9 cellular contexts compared by ENCODE assay signal in the genomic region with DNA sequence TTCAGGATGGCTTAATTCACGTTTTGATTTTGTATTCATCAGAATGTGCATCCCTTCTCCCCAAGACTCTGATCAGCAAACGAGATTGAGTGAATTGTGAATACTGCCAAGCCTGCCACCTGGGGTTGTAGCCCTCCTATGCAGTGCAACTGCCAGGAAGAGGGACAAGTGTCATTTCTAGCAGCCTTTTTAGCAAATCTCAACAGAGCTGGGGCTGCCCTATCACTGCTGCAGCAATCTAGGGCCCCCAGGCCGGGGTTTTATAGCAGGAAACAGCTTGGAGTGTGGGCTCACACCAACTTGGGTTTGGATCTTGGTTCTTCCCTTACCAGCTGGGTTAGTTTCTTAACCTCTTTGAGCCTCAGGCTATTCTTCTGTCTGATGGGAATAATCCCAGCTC. TPM values are rescaled to one million over a fixed set of nuclear protein-coding genes. Genes with fewer than 3 reads are reported as not detected.
DNase-seq lines count a peak whose midpoint lies in the region; ATAC-seq and TF ChIP-seq lines count a peak whose summit lies in the region.
"Had no signal": no experiment of that assay in that cellular context is flagged by ENCODE, and none has a peak within 500 bp of the region (broad histone marks: within the 10 kb centered on the region; RNA-seq: fewer than 3 reads in every experiment).

No MANE protein-coding gene starts in this region.

- H3K27ac ChIP-seq in colonic mucosa (no peak overlapping the region), subcutaneous abdominal adipose tissue (ENCODE audit: low read depth, low read length) (peak overlapping the region; percentile 11), H9 (ENCODE audit: insufficient read length, low read depth, low read length) (no peak overlapping the region)

- no peak overlapping the region for H3K18ac ChIP-seq in H9 (ENCODE audit: insufficient read length, low read depth, low read length)

- CTCF ChIA-PET in activated CD8-positive, alpha-beta memory T cell treated with anti-CD3 and anti-CD28 coated beads, Interleukin-2, amount 10 ng/mL, durations not matched to agents 7 days and 5 days (lab: Charles Lee): no interaction called here

- intact Hi-C loops in colonic mucosa (cut with DNase I): no loop called here

- TF ChIP-seq CTCF in colonic mucosa (IDR thresholded peaks at IDR 0.05) (no peak), H9 (conservative IDR thresholded peaks at IDR 0.05) (no peak)

- H3K79me1 ChIP-seq in H9 (ENCODE audit: insufficient read depth, low read depth, low read length, poor library complexity, severe bottlenecking): no peaks in the 10 kb centered on the region

- H3K4me3 ChIP-seq in colonic mucosa: no peak overlapping the region
- H3K4me3 ChIP-seq in subcutaneous abdominal adipose tissue (ENCODE audit: low read depth in 1 of 5, low read length in 5 of 5): peak overlapping the region in 4 of 5 donors; percentile 25 to 79 (median 54)

- H2BK12ac ChIP-seq in H9 (ENCODE audit: insufficient read length, low read depth, low read length): no peak overlapping the region

- peak; percentile 16 for ATAC-seq in activated CD8-positive, alpha-beta memory T cell treated with anti-CD3 and anti-CD28 coated beads, Interleukin-2, amount 10 ng/mL, durations not matched to agents 7 days and 5 days
- ATAC-seq in HG02884 (IDR thresholded peaks at IDR 0.05; ENCODE audit: unreplicated experiment): peak; percentile 25

- no peak overlapping the region for H3K23ac ChIP-seq in H9 (ENCODE audit: insufficient read length, low read depth, low read length)

- no peak overlapping the region for H3K56ac ChIP-seq in H9 (ENCODE audit: insufficient read length, low read depth, low read length)

- H3K4me1 ChIP-seq in colonic mucosa (no peaks in the 10 kb centered on the region), subcutaneous abdominal adipose tissue (ENCODE audit: control insufficient read depth in 5 of 5, insufficient read depth in 5 of 5, low read length in 5 of 5) (peaks cover 0 to 40% (median 18%) of the 10 kb centered on the region in 5 donors), H9 (ENCODE audit: insufficient read depth, low read length) (no peaks in the 10 kb centered on the region; the same call in 1 of the 2 replicates)

- DNase-seq in activated CD8-positive, alpha-beta memory T cell treated with anti-CD3 and anti-CD28 coated beads, Interleukin-2, amount 10 ng/mL, durations not matched to agents 7 days and 5 days: peak; percentile 38
- DNase-seq in activated CD8-positive, alpha-beta memory T cell treated with anti-CD3 and anti-CD28 coated beads, Interleukin-2, amount 50 U/mL, for 48 hours: no peak
- peak; percentile 11 for DNase-seq in colonic mucosa
- DNase-seq in occipital lobe (lab: John Stamatoyannopoulos, UW): no peak
- no peak for DNase-seq in H9
- DNase-seq in SHP77 (lab: John Stamatoyannopoulos, UW): no peak
- DNase-seq: ACHN had no signal

- H3K9me3 Mint-ChIP-seq in activated CD8-positive, alpha-beta memory T cell treated with anti-CD3 and anti-CD28 coated beads, Interleukin-2, amount 10 ng/mL, durations not matched to agents 7 days and 5 days (ENCODE audit: low read depth): no peaks in the 10 kb centered on the region
- no peaks in the 10 kb centered on the region for H3K9me3 Mint-ChIP-seq in H9

- H3K4me2 ChIP-seq in H9 (ENCODE audit: insufficient read depth, insufficient read length, low read length): no peak overlapping the region

- H3K79me2 ChIP-seq in H9 (ENCODE audit: insufficient read depth, low read length): no peaks in the 10 kb centered on the region

- no peaks in the 10 kb centered on the region for H3K36me3 Mint-ChIP-seq in activated CD8-positive, alpha-beta memory T cell treated with anti-CD3 and anti-CD28 coated beads, Interleukin-2, amount 10 ng/mL, durations not matched to agents 7 days and 5 days
- no peaks in the 10 kb centered on the region for H3K36me3 Mint-ChIP-seq in H9 (ENCODE audit: insufficient read depth in 1 of 3, low read depth in 3 of 3)

- H2BK120ac ChIP-seq in H9 (ENCODE audit: low read depth, low read length, poor library complexity, severe bottlenecking): no peak overlapping the region

- H4K8ac ChIP-seq in H9 (replicated peaks; ENCODE audit: insufficient read length, low read depth, low read length): no peak overlapping the region

- H4K5ac ChIP-seq in H9 (ENCODE audit: insufficient read length, low read depth, low read length): no peak overlapping the region

- no peak overlapping the region for H2BK20ac ChIP-seq in H9 (ENCODE audit: low read depth, low read length, poor library complexity, severe bottlenecking)

- H3K27me3 ChIP-seq in colonic mucosa (no peaks in the 10 kb centered on the region), subcutaneous abdominal adipose tissue (ENCODE audit: control insufficient read depth in 5 of 5, insufficient read depth in 4 of 5, low read length in 5 of 5) (no peaks in the 10 kb centered on the region), H9 (ENCODE audit: insufficient read depth, low read length) (no peaks in the 10 kb centered on the region)

- H3K27ac Mint-ChIP-seq in activated CD8-positive, alpha-beta memory T cell treated with anti-CD3 and anti-CD28 coated beads, Interleukin-2, amount 10 ng/mL, durations not matched to agents 7 days and 5 days: no peak overlapping the region
- no peak overlapping the region for H3K27ac Mint-ChIP-seq in H9

- H2AFZ ChIP-seq in H9 (ENCODE audit: low read length): no peak overlapping the region

- H4K91ac ChIP-seq in H9 (ENCODE audit: insufficient read length, low read depth, low read length): no peak overlapping the region

- H3T11ph ChIP-seq in H9 (ENCODE audit: low read length): no peak overlapping the region

- no peaks in the 10 kb centered on the region for H3K36me3 ChIP-seq in colonic mucosa
- peaks cover 0 to 30% (median 0%) of the 10 kb centered on the region in 5 donors for H3K36me3 ChIP-seq in subcutaneous abdominal adipose tissue (ENCODE audit: control insufficient read depth in 5 of 5, insufficient read depth in 5 of 5, low read length in 5 of 5)

- no peak overlapping the region for H2AK5ac ChIP-seq in H9 (ENCODE audit: insufficient read length, low read length)

- H3K9me3 ChIP-seq in colonic mucosa: no peaks in the 10 kb centered on the region
- no peaks in the 10 kb centered on the region for H3K9me3 ChIP-seq in subcutaneous abdominal adipose tissue (ENCODE audit: control insufficient read depth in 5 of 5, low read length in 5 of 5)
- no peaks in the 10 kb centered on the region for H3K9me3 ChIP-seq in H9 (ENCODE audit: control insufficient read depth, low read depth, low read length)

- no peaks in the 10 kb centered on the region for H3K23me2 ChIP-seq in H9 (ENCODE audit: insufficient read length, low read depth, low read length, poor library complexity, severe bottlenecking)

- peaks cover 45% of the 10 kb centered on the region for H3K27me3 Mint-ChIP-seq in activated CD8-positive, alpha-beta memory T cell treated with anti-CD3 and anti-CD28 coated beads, Interleukin-2, amount 10 ng/mL, durations not matched to agents 7 days and 5 days
- peaks cover 5% of the 10 kb centered on the region for H3K27me3 Mint-ChIP-seq in H9 (ENCODE audit: low read depth)

- H2BK15ac ChIP-seq in H9 (ENCODE audit: low read depth, low read length): no peak overlapping the region

- no peak overlapping the region for H3K4ac ChIP-seq in H9 (ENCODE audit: low read depth, low read length)

- no peak overlapping the region for H3K9ac ChIP-seq in colonic mucosa (ENCODE audit: low read depth in 2 of 2, low read length in 2 of 2)
- peak overlapping the region in 2 of 5 donors; percentile 7 to 42 for H3K9ac ChIP-seq in subcutaneous abdominal adipose tissue (ENCODE audit: low read length in 5 of 5)
- no peak overlapping the region for H3K9ac ChIP-seq in H9 (ENCODE audit: extremely low read depth, insufficient read length, low read length)

- H2BK5ac ChIP-seq in H9 (ENCODE audit: insufficient read length, low read length): no peak overlapping the region

- WGBS in H9 (ENCODE audit: extremely low coverage, insufficient read length, low lambda C conversion rate): no CpG with 5 or more reads among the region's 3 CpGs

- peaks cover 9% of the 10 kb centered on the region for H3K4me1 Mint-ChIP-seq in activated CD8-positive, alpha-beta memory T cell treated with anti-CD3 and anti-CD28 coated beads, Interleukin-2, amount 10 ng/mL, durations not matched to agents 7 days and 5 days
- H3K4me1 Mint-ChIP-seq in H9: peaks cover 18 to 25% of the 10 kb centered on the region in 2 experiments

- no peaks in the 10 kb centered on the region for H4K20me1 ChIP-seq in H9 (ENCODE audit: control insufficient read depth, insufficient read depth, insufficient read length)

- no peak overlapping the region for H3K4me3 Mint-ChIP-seq in activated CD8-positive, alpha-beta memory T cell treated with anti-CD3 and anti-CD28 coated beads, Interleukin-2, amount 10 ng/mL, durations not matched to agents 7 days and 5 days
- no peak overlapping the region for H3K4me3 Mint-ChIP-seq in H9

- H3K14ac ChIP-seq in H9 (ENCODE audit: insufficient read depth, low read length): no peak overlapping the region

RNA-seq across cellular contexts. Expression of gene CSF1R, which starts 4.0 kb away (rescaled TPM):
- under 1 TPM in 1 of 2 experiments, not detected in 1; 0.26 TPM for total RNA-seq in activated CD8-positive, alpha-beta memory T cell treated with anti-CD3 and anti-CD28 coated beads, Interleukin-2, amount 10 ng/mL, durations not matched to agents 7 days and 5 days
- total RNA-seq in colonic mucosa: 10 to 100 TPM in 1 of 2 donors, 1 to 10 TPM in 1; 7.2 to 26.1 TPM
- total RNA-seq in occipital lobe: 8.3 TPM
- 0.13 TPM in 1 of 2 replicates, not detected in the other for total RNA-seq in H9 (2021)

Comparison
In these comparisons a context has a peak if more than half of its experiments do, and no peak if none do; other contexts are left out.
1. DNase-seq: peak in activated CD8-positive, alpha-beta memory T cell treated with anti-CD3 and anti-CD28 coated beads, Interleukin-2, amount 10 ng/mL, durations not matched to agents 7 days and 5 days (single experiment) and colonic mucosa (single experiment); none in activated CD8-positive, alpha-beta memory T cell treated with anti-CD3 and anti-CD28 coated beads, Interleukin-2, amount 50 U/mL, for 48 hours (single experiment), occipital lobe (single experiment), H9 (single experiment) and SHP77 (0 of 2).